Comparison of ENCODE assay signal across 14 cellular contexts in genomic region chr11:56886465-56886864, GRCh38.
A peak's percentile ranks its signal among the peaks of the same experiment; 100 is the strongest.
DNase-seq lines count a peak whose midpoint lies in the region; ATAC-seq and TF ChIP-seq lines count a peak whose summit lies in the region.
"Had no signal": no experiment of that assay in that cellular context is flagged by ENCODE, and none has a peak within 500 bp of the region (broad histone marks: within the 10 kb centered on the region; RNA-seq: fewer than 3 reads in every experiment).

No MANE protein-coding gene starts in this region.

- H2AFZ ChIP-seq in IMR-90 (replicated peaks; ENCODE audit: low read length, poor library complexity) = no peak overlapping the region
- no peak overlapping the region for H2AFZ ChIP-seq in hepatocyte

- H3K36me3 ChIP-seq in IMR-90 (ENCODE audit: control insufficient read depth, insufficient read depth, low read length) (no peaks in the 10 kb centered on the region), hepatocyte (replicated peaks; ENCODE audit: insufficient read depth, low read depth) (no peaks in the 10 kb centered on the region), stomach (no peaks in the 10 kb centered on the region)
- H3K36me3 ChIP-seq: HAP-1 had no signal

- no CpG with 5 or more reads among the region's 5 CpGs for WGBS in IMR-90 (ENCODE audit: extremely low coverage in 2 of 2, insufficient read length in 1 of 2), 2 experiments
- WGBS in hepatocyte (ENCODE audit: low lambda C conversion rate, missing lambda C conversion rate) = 48% methylated on average over 5 of the region's 5 CpGs
- WGBS in stomach, 5 donors = 19 to 49% (median 32%) methylated on average over 5 of the region's 5 CpGs

- H4K20me1 ChIP-seq in IMR-90 (ENCODE audit: insufficient read depth, low read length) (no peaks in the 10 kb centered on the region), hepatocyte (ENCODE audit: insufficient read depth, poor library complexity, severe bottlenecking) (no peaks in the 10 kb centered on the region)

- H3K27me3 ChIP-seq in IMR-90 (ENCODE audit: control insufficient read depth, insufficient read depth, low read length) (no peaks in the 10 kb centered on the region), hepatocyte (no peaks in the 10 kb centered on the region), stomach (no peaks in the 10 kb centered on the region)

- H3K9me3 ChIP-seq in IMR-90 (ENCODE audit: control insufficient read depth, insufficient read depth, low read length) (no peaks in the 10 kb centered on the region), hepatocyte (ENCODE audit: low read depth) (no peaks in the 10 kb centered on the region), stomach (no peaks in the 10 kb centered on the region)
- H3K9me3 ChIP-seq: HAP-1 had no signal

- no TSS peak for BruUV-seq in IMR-90 (replicated peaks; lab: Mats Ljungman, UMichigan)

- H4K91ac ChIP-seq in IMR-90 (ENCODE audit: insufficient read depth, low read depth, low read length) = no peak overlapping the region

- H3K4me2 ChIP-seq in IMR-90 (ENCODE audit: low read depth, low read length) = no peak overlapping the region
- H3K4me2 ChIP-seq in hepatocyte = peak overlapping the region; percentile 36

- no peak overlapping the region for H3K27ac ChIP-seq in IMR-90 (ENCODE audit: insufficient read depth, low read length)
- H3K27ac ChIP-seq in hepatocyte = peak overlapping the region; percentile 63
- H3K27ac ChIP-seq in stomach = peak overlapping the region in 3 of 5 donors; percentile 32 to 77 (median 66)

- H3K9me1 ChIP-seq in IMR-90 (ENCODE audit: insufficient read depth, low read length) = no peaks in the 10 kb centered on the region

- CTCF ChIA-PET in IMR-90 (lab: Yijun Ruan, JAX) = no interaction called here

- no peak overlapping the region for H2BK5ac ChIP-seq in IMR-90 (ENCODE audit: low read depth, low read length, poor library complexity, severe bottlenecking)

- no peak for TF ChIP-seq POLR2A in IMR-90 (IDR thresholded peaks at IDR 0.05; ENCODE audit: low read depth, low read length)
- TF ChIP-seq POLR2A in stomach (IDR thresholded peaks at IDR 0.05) = no peak

- no peak overlapping the region for H2AK9ac ChIP-seq in IMR-90 (replicated peaks; ENCODE audit: low read depth, low read length, poor library complexity)

- dilution Hi-C loops in IMR-90 (cut with HindIII; ENCODE audit: low sequenced_read_pairs, unreplicated experiment) = no loop called here

- H3K18ac ChIP-seq in IMR-90 (ENCODE audit: low read depth, low read length) = no peak overlapping the region

- no peaks in the 10 kb centered on the region for H3K79me1 ChIP-seq in IMR-90 (ENCODE audit: low read depth in 1 of 2, low read length in 2 of 2)

- H2AK5ac ChIP-seq in IMR-90 (ENCODE audit: low read depth, low read length) = no peak overlapping the region

- no peak overlapping the region for H3K14ac ChIP-seq in IMR-90 (replicated peaks; ENCODE audit: low read depth, low read length)

- no peaks in the 10 kb centered on the region for H3K9me2 ChIP-seq in hepatocyte (replicated peaks; ENCODE audit: insufficient read depth)

- DNase-seq in IMR-90 = no peak
- DNase-seq in hepatocyte (ENCODE audit: low spot score) = no peak
- peak; percentile 20 for DNase-seq in mucosa of gallbladder (ENCODE audit: low spot score)
- DNase-seq in stomach = no peak
- DNase-seq in NCI-H446 (lab: John Stamatoyannopoulos, UW) = no peak
- no peak for DNase-seq in cerebellar nuclear complex (lab: John Stamatoyannopoulos, UW)
- DNase-seq: C1 segment of cervical spinal cord; CD4-positive, alpha-beta T cell; DMS79; GOT3; KBM-7 had no signal

- POLR2A ChIA-PET in IMR-90 (lab: Charles Lee; ENCODE audit: unreplicated experiment) = no interaction called here

- no peak for TF ChIP-seq EP300 in stomach (IDR thresholded peaks at IDR 0.05)

- no peaks in the 10 kb centered on the region for H3K4me1 ChIP-seq in IMR-90 (ENCODE audit: control insufficient read depth, insufficient read depth, low read length)
- peaks cover 24% of the 10 kb centered on the region for H3K4me1 ChIP-seq in hepatocyte (ENCODE audit: insufficient read depth)
- peaks cover 7 to 23% (median 13%) of the 10 kb centered on the region in 4 donors for H3K4me1 ChIP-seq in stomach
- H3K4me1 ChIP-seq: HAP-1 had no signal

- TF ChIP-seq RAD21 in IMR-90 (IDR thresholded peaks at IDR 0.05; ENCODE audit: low read length) = no peak

- no peak overlapping the region for H4K5ac ChIP-seq in IMR-90 (ENCODE audit: low read depth, low read length)

- in situ Hi-C loops in IMR-90 (cut with MboI; ENCODE audit: low sequenced_read_pairs) = no loop called here

- no peak overlapping the region for H3K56ac ChIP-seq in IMR-90 (ENCODE audit: extremely low read depth, insufficient read depth, low read length)

- intact Hi-C loops in IMR-90 (cut with micrococcal nuclease) (no loop called here), stomach (cut with DNase I; ENCODE audit: low total_unique reads) (no loop called here)

- TF ChIP-seq CTCF in IMR-90 (conservative IDR thresholded peaks at IDR 0.05; ENCODE audit: low read depth, low read length) (no peak), hepatocyte (IDR thresholded peaks at IDR 0.05; ENCODE audit: poor library complexity) (no peak), stomach (IDR thresholded peaks at IDR 0.05) (no peak)

- H3K4ac ChIP-seq in IMR-90 (ENCODE audit: low read depth, low read length) = no peak overlapping the region

- H2BK15ac ChIP-seq in IMR-90 (ENCODE audit: low read depth, low read length) = no peak overlapping the region

- no peak overlapping the region for H3K23ac ChIP-seq in IMR-90 (ENCODE audit: low read depth, low read length)

- H2BK20ac ChIP-seq in IMR-90 (ENCODE audit: low read depth, low read length) = no peak overlapping the region

- no peaks in the 10 kb centered on the region for H3K79me2 ChIP-seq in hepatocyte

- H3K4me3 ChIP-seq in IMR-90 (ENCODE audit: insufficient read depth, low read depth, low read length) (no peak overlapping the region), hepatocyte (no peak overlapping the region), stomach (no peak overlapping the region)
- H3K4me3 ChIP-seq: HAP-1 had no signal

- no peak overlapping the region for H2BK120ac ChIP-seq in IMR-90 (ENCODE audit: low read depth, low read length)

- H4K8ac ChIP-seq in IMR-90 (ENCODE audit: low read depth in 2 of 2, low read length in 2 of 2) = no peak overlapping the region

- ATAC-seq in IMR-90 (ENCODE audit: low read depth) (no peak), GM19455 (IDR thresholded peaks at IDR 0.05; ENCODE audit: unreplicated experiment) (no peak), HG03196 (IDR thresholded peaks at IDR 0.05; ENCODE audit: unreplicated experiment) (no peak)

- H3K9ac ChIP-seq in IMR-90 (ENCODE audit: low read depth, low read length) = no peak overlapping the region

TF ChIP-seq in IMR-90, 13 proteins besides CTCF, POLR2A, EP300 and RAD21:
- peak; percentile 88 for TF ChIP-seq MAFK (IDR thresholded peaks at IDR 0.05; ENCODE audit: low read depth, low read length)
- no peak for TF ChIP-seq USF2 (IDR thresholded peaks at IDR 0.05; ENCODE audit: low read depth, low read length)
